1 cellular context compared by ENCODE assay signal in genomic region chr6:154536922-154537449, GRCh38.
TF ChIP-seq lines count a peak whose summit lies in the region.

No MANE protein-coding gene starts in this region.

TF ChIP-seq in GM23338, 12 proteins besides CTCF, POLR2A, EP300 and RAD21 (continued from another document):
- TF ChIP-seq, protein P1, sequence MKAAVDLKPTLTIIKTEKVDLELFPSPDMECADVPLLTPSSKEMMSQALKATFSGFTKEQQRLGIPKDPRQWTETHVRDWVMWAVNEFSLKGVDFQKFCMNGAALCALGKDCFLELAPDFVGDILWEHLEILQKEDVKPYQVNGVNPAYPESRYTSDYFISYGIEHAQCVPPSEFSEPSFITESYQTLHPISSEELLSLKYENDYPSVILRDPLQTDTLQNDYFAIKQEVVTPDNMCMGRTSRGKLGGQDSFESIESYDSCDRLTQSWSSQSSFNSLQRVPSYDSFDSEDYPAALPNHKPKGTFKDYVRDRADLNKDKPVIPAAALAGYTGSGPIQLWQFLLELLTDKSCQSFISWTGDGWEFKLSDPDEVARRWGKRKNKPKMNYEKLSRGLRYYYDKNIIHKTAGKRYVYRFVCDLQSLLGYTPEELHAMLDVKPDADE (IDR thresholded peaks at IDR 0.05) = no peak
- no peak for TF ChIP-seq EZH2 (IDR thresholded peaks at IDR 0.05; ENCODE audit: low read depth, unreplicated experiment)
- no peak for TF ChIP-seq ZNF331 (CRISPR knock-in tag; IDR thresholded peaks at IDR 0.05; ENCODE audit: low read depth)
- TF ChIP-seq JUNB (IDR thresholded peaks at IDR 0.05; ENCODE audit: unreplicated experiment) = no peak
- no peak for TF ChIP-seq CREB1 (CRISPR knock-in tag; IDR thresholded peaks at IDR 0.05; ENCODE audit: low read depth)
- TF ChIP-seq, protein P2, sequence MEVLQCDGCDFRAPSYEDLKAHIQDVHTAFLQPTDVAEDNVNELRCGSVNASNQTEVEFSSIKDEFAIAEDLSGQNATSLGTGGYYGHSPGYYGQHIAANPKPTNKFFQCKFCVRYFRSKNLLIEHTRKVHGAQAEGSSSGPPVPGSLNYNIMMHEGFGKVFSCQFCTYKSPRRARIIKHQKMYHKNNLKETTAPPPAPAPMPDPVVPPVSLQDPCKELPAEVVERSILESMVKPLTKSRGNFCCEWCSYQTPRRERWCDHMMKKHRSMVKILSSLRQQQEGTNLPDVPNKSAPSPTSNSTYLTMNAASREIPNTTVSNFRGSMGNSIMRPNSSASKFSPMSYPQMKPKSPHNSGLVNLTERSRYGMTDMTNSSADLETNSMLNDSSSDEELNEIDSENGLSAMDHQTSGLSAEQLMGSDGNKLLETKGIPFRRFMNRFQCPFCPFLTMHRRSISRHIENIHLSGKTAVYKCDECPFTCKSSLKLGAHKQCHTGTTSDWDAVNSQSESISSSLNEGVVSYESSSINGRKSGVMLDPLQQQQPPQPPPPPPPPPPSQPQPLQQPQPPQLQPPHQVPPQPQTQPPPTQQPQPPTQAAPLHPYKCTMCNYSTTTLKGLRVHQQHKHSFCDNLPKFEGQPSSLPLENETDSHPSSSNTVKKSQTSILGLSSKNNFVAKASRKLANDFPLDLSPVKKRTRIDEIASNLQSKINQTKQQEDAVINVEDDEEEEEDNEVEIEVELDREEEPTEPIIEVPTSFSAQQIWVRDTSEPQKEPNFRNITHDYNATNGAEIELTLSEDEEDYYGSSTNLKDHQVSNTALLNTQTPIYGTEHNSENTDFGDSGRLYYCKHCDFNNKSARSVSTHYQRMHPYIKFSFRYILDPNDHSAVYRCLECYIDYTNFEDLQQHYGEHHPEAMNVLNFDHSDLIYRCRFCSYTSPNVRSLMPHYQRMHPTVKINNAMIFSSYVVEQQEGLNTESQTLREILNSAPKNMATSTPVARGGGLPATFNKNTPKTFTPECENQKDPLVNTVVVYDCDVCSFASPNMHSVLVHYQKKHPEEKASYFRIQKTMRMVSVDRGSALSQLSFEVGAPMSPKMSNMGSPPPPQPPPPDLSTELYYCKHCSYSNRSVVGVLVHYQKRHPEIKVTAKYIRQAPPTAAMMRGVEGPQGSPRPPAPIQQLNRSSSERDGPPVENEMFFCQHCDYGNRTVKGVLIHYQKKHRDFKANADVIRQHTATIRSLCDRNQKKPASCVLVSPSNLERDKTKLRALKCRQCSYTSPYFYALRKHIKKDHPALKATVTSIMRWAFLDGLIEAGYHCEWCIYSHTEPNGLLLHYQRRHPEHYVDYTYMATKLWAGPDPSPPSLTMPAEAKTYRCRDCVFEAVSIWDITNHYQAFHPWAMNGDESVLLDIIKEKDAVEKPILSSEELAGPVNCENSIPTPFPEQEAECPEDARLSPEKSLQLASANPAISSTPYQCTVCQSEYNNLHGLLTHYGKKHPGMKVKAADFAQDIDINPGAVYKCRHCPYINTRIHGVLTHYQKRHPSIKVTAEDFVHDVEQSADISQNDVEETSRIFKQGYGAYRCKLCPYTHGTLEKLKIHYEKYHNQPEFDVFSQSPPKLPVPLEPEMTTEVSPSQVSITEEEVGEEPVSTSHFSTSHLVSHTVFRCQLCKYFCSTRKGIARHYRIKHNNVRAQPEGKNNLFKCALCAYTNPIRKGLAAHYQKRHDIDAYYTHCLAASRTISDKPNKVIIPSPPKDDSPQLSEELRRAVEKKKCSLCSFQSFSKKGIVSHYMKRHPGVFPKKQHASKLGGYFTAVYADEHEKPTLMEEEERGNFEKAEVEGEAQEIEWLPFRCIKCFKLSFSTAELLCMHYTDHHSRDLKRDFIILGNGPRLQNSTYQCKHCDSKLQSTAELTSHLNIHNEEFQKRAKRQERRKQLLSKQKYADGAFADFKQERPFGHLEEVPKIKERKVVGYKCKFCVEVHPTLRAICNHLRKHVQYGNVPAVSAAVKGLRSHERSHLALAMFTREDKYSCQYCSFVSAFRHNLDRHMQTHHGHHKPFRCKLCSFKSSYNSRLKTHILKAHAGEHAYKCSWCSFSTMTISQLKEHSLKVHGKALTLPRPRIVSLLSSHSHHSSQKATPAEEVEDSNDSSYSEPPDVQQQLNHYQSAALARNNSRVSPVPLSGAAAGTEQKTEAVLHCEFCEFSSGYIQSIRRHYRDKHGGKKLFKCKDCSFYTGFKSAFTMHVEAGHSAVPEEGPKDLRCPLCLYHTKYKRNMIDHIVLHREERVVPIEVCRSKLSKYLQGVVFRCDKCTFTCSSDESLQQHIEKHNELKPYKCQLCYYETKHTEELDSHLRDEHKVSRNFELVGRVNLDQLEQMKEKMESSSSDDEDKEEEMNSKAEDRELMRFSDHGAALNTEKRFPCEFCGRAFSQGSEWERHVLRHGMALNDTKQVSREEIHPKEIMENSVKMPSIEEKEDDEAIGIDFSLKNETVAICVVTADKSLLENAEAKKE (CRISPR knock-in tag; IDR thresholded peaks at IDR 0.05) = no peak
